In the genomic region with DNA sequence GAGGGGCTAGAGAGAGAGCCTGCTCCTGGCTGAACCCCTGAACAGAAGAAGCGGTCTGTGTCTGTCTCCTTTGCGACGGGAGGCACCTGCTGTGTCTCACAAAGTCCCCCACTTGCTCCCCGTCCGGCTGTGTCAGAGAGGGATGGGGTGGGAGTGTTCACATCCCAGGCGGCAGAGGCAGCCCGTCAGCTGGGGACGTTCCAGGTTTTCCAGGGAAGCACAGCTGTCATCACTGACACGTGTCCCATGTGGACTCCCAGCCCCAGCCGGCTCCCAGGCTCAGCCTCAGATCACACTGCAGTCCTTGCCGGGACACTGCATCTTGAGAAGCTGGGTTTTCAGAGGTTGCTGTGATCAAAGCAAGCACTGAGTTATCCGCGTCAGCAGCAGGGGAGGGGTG, we compare ENCODE assay signal across 9 cellular contexts. TPM values are rescaled to one million over a fixed set of nuclear protein-coding genes. Genes with fewer than 3 reads are reported as not detected.
A peak's percentile ranks its signal among the peaks of the same experiment; 100 is the strongest.
DNase-seq lines count a peak whose midpoint lies in the region; FAIRE-seq and TF ChIP-seq lines count a peak whose summit lies in the region.
"Had no signal": no experiment of that assay in that cellular context is flagged by ENCODE, and none has a peak within 500 bp of the region (broad histone marks: within the 10 kb centered on the region; RNA-seq: fewer than 3 reads in every experiment).

No MANE protein-coding gene starts in this region.

- no peaks in the 10 kb centered on the region for H3K9me3 Mint-ChIP-seq in endodermal cell

- TF ChIP-seq CTCF in DOHH2 (IDR thresholded peaks at IDR 0.05; ENCODE audit: low read depth, low read length, poor library complexity, severe bottlenecking) (no peak), OCI-LY1 (IDR thresholded peaks at IDR 0.05; ENCODE audit: low read length) (no peak), endodermal cell (conservative IDR thresholded peaks at IDR 0.05) (no peak), parathyroid adenoma (IDR thresholded peaks at IDR 0.05) (no peak)

- H2AFZ ChIP-seq in OCI-LY1 (ENCODE audit: low read length) = no peak overlapping the region
- H2AFZ ChIP-seq in parathyroid adenoma = no peak overlapping the region

- H3K4me1 ChIP-seq in DOHH2 (ENCODE audit: control insufficient read depth, low read length) (peaks cover 21% of the 10 kb centered on the region), OCI-LY1 (ENCODE audit: insufficient read depth, low read length, severe bottlenecking) (peaks cover 18% of the 10 kb centered on the region), endodermal cell (ENCODE audit: control insufficient read depth, insufficient read depth, low read length) (peaks cover 9% of the 10 kb centered on the region), parathyroid adenoma (peaks cover 6% of the 10 kb centered on the region)

- H3K79me2 ChIP-seq in DOHH2 (ENCODE audit: control insufficient read depth, low read length) (peaks cover 49% of the 10 kb centered on the region), OCI-LY1 (ENCODE audit: insufficient read depth, low read length) (no peaks in the 10 kb centered on the region), parathyroid adenoma (peaks cover 3% of the 10 kb centered on the region)

- H3K9me2 ChIP-seq in DOHH2 (replicated peaks; ENCODE audit: control insufficient read depth, low read length) (no peaks in the 10 kb centered on the region), OCI-LY1 (ENCODE audit: low read depth, low read length) (no peaks in the 10 kb centered on the region)

- H3F3A ChIP-seq in DOHH2 (ENCODE audit: control insufficient read depth, insufficient read depth) (no peaks in the 10 kb centered on the region), OCI-LY1 (ENCODE audit: insufficient read depth, low read length) (no peaks in the 10 kb centered on the region)

- DNase-seq in endodermal cell = no peak
- DNase-seq in NK-92 (lab: John Stamatoyannopoulos, UW; ENCODE audit: unreplicated experiment) = no peak
- no peak for DNase-seq in SW 1271 (lab: John Stamatoyannopoulos, UW)
- no peak for DNase-seq in iPS-NIHi7 (ENCODE audit: extremely low spot score)
- no peak for DNase-seq in GM12892 (ENCODE audit: insufficient read length)
- DNase-seq: midbrain had no signal

- H3K27me3 ChIP-seq in DOHH2 (ENCODE audit: control insufficient read depth, low read length) = no peaks in the 10 kb centered on the region
- no peaks in the 10 kb centered on the region for H3K27me3 ChIP-seq in OCI-LY1 (ENCODE audit: insufficient read depth, low read length)
- H3K27me3 ChIP-seq in endodermal cell (ENCODE audit: control insufficient read depth, insufficient read depth, low read length, poor library complexity, severe bottlenecking) = no peaks in the 10 kb centered on the region
- H3K27me3 ChIP-seq in parathyroid adenoma (ENCODE audit: control insufficient read depth, insufficient read depth, low read length) = no peaks in the 10 kb centered on the region

- peak overlapping the region; percentile 68 for H3K4me2 ChIP-seq in DOHH2 (ENCODE audit: low read length)
- peak overlapping the region; percentile 85 for H3K4me2 ChIP-seq in OCI-LY1 (ENCODE audit: low read length)
- peak overlapping the region; percentile 93 for H3K4me2 ChIP-seq in parathyroid adenoma (ENCODE audit: low read length)

- H3K36me3 ChIP-seq in DOHH2 (ENCODE audit: control insufficient read depth, low read length) = peaks cover 48% of the 10 kb centered on the region
- peaks cover 32% of the 10 kb centered on the region for H3K36me3 ChIP-seq in OCI-LY1 (ENCODE audit: insufficient read depth, low read length)
- H3K36me3 ChIP-seq in endodermal cell (ENCODE audit: control insufficient read depth, insufficient read depth, low read length) = peaks cover 28% of the 10 kb centered on the region
- H3K36me3 ChIP-seq in parathyroid adenoma (ENCODE audit: control insufficient read depth, insufficient read depth, low read length) = no peaks in the 10 kb centered on the region

- no peak for TF ChIP-seq POLR2A in GM12892 (IDR thresholded peaks at IDR 0.05; ENCODE audit: low read depth, low read length)

- H3K27ac ChIP-seq in DOHH2 (ENCODE audit: low read depth, low read length) (no peak overlapping the region), OCI-LY1 (ENCODE audit: low read depth, low read length, poor library complexity, severe bottlenecking) (no peak overlapping the region), endodermal cell (ENCODE audit: low read depth, low read length) (no peak overlapping the region), parathyroid adenoma (no peak overlapping the region)

- H3K27ac Mint-ChIP-seq in endodermal cell = no peak overlapping the region

- H4K20me1 ChIP-seq in DOHH2 (ENCODE audit: control insufficient read depth, insufficient read depth, low read depth, low read length) (no peaks in the 10 kb centered on the region), OCI-LY1 (ENCODE audit: insufficient read depth, low read length) (no peaks in the 10 kb centered on the region)

- H3K9ac ChIP-seq in OCI-LY1 (ENCODE audit: low read length) (peak overlapping the region; percentile 80; the same call in 1 of the 2 replicates), endodermal cell (ENCODE audit: extremely low read depth, low read length, poor library complexity, severe bottlenecking) (no peak overlapping the region), parathyroid adenoma (no peak overlapping the region)

- peak overlapping the region; percentile 77 for H3K4me3 Mint-ChIP-seq in endodermal cell

- H3K4me3 ChIP-seq in DOHH2 (ENCODE audit: low read length) (peak overlapping the region; percentile 86), OCI-LY1 (ENCODE audit: low read depth, low read length, poor library complexity, severe bottlenecking) (peak overlapping the region; percentile 82), endodermal cell (ENCODE audit: low read length) (peak overlapping the region; percentile 80), parathyroid adenoma (ENCODE audit: low read depth, low read length) (no peak overlapping the region)

- H3K9me3 ChIP-seq in DOHH2 (ENCODE audit: control insufficient read depth, insufficient read depth, low read length) (no peaks in the 10 kb centered on the region), OCI-LY1 (ENCODE audit: low read length) (no peaks in the 10 kb centered on the region), endodermal cell (ENCODE audit: control insufficient read depth, low read length) (no peaks in the 10 kb centered on the region), parathyroid adenoma (ENCODE audit: control insufficient read depth, low read length) (no peaks in the 10 kb centered on the region)

- H3K4me1 Mint-ChIP-seq in endodermal cell = peaks cover 1% of the 10 kb centered on the region

- peaks cover 5% of the 10 kb centered on the region for H3K27me3 Mint-ChIP-seq in endodermal cell (ENCODE audit: insufficient read depth)

- FAIRE-seq in GM12892 (lab: Jason Lieb, UNC) = no peak

- 91 to 94% methylated on average over 12 to 13 of the region's 13 CpGs for WGBS in endodermal cell (ENCODE audit: insufficient coverage in 1 of 2, insufficient read length in 1 of 2), 2 experiments

- H3K36me3 Mint-ChIP-seq in endodermal cell (ENCODE audit: low read depth) = peaks cover 23% of the 10 kb centered on the region

RNA-seq across cellular contexts. Expression of a gene that starts 1.6 kb away (rescaled TPM):
- total RNA-seq in endodermal cell = 10 to 100 TPM; 85.0 to 91.7 TPM
- 41.8 TPM for polyA plus RNA-seq in endodermal cell (2013, experiment 1 of 2)
- 36.9 TPM for polyA plus RNA-seq in endodermal cell (2013, experiment 2 of 2)
- polyA plus RNA-seq in GM12892 (2012; ENCODE audit: missing spikeins) = 13.7 TPM

RNA-seq across cellular contexts. Expression of a gene that starts 6.0 kb away (rescaled TPM):
- total RNA-seq in endodermal cell = not detected
- polyA plus RNA-seq in endodermal cell (2013, experiment 1 of 2) = not detected
- not detected for polyA plus RNA-seq in endodermal cell (2013, experiment 2 of 2)
- polyA plus RNA-seq in GM12892 (2012; ENCODE audit: missing spikeins) = not detected

RNA-seq across cellular contexts. Expression of a gene that starts 19.9 kb away (rescaled TPM):
- total RNA-seq in endodermal cell = 10 to 100 TPM; 94.4 to 96.7 TPM
- polyA plus RNA-seq in endodermal cell (2013, experiment 1 of 2) = 47.6 TPM
- 47.0 TPM for polyA plus RNA-seq in endodermal cell (2013, experiment 2 of 2)
- polyA plus RNA-seq in GM12892 (2012; ENCODE audit: missing spikeins) = 14.7 TPM

RNA-seq across cellular contexts. Expression of a gene that starts 38.8 kb away (rescaled TPM):
- not detected for total RNA-seq in endodermal cell
- 0.32 TPM for polyA plus RNA-seq in endodermal cell (2013, experiment 1 of 2)
- 0.66 TPM for polyA plus RNA-seq in endodermal cell (2013, experiment 2 of 2)
- 0.15 TPM for polyA plus RNA-seq in GM12892 (2012; ENCODE audit: missing spikeins)

RNA-seq across cellular contexts. Expression of a gene that starts 50.4 kb away (rescaled TPM):
- total RNA-seq in endodermal cell = 1 to 10 TPM; 1.9 to 2.2 TPM
- polyA plus RNA-seq in endodermal cell (2013, experiment 1 of 2) = 2.2 TPM
- polyA plus RNA-seq in endodermal cell (2013, experiment 2 of 2) = 1.9 TPM
- polyA plus RNA-seq in GM12892 (2012; ENCODE audit: missing spikeins) = 0.38 TPM
